ENCODE assay signal across 8 cellular contexts in genomic region chr12:65171073-65171472, GRCh38. TPM values are rescaled to one million over a fixed set of nuclear protein-coding genes. Genes with fewer than 3 reads are reported as not detected.
DNase-seq lines count a peak whose midpoint lies in the region; ATAC-seq and TF ChIP-seq lines count a peak whose summit lies in the region.

No MANE protein-coding gene starts in this region.

- POLR2A ChIA-PET in A673 (lab: Charles Lee; ENCODE audit: low non-redundant PET), result interaction anchor here (1.0 kb wide), 1 partner anchor 10 kb away, joined by 5 read pairs; no protein-coding TSS in a partner anchor

- H3K4me3 ChIP-seq in A673 (ENCODE audit: low read depth, low read length, poor library complexity, severe bottlenecking), result peak overlapping the region; percentile 98
- H3K4me3 ChIP-seq in HFF-Myc (replicated peaks; ENCODE audit: low read depth, low read length), result peak overlapping the region; percentile 88
- H3K4me3 ChIP-seq in breast epithelium, result peak overlapping the region; percentile 92 to 98 (median 94)
- peak overlapping the region; percentile 92 for H3K4me3 ChIP-seq in mononuclear cell (ENCODE audit: low read length)

- no peak for DNase-seq in A673 (ENCODE audit: low spot score)
- DNase-seq in HFF-Myc (ENCODE audit: extremely low read depth, low read depth), result no peak
- DNase-seq in breast epithelium (ENCODE audit: low spot score in 2 of 2), result no peak
- no peak for DNase-seq in NCI-H1092 treated with DMSO at 0.1 percent for 48 hours (lab: John Stamatoyannopoulos, UW)
- no peak for DNase-seq in GF-D8 (lab: John Stamatoyannopoulos, UW)

- H3K36me3 ChIP-seq in A673 (ENCODE audit: insufficient read depth, low read length, poor library complexity, severe bottlenecking) (no peaks in the 10 kb centered on the region), breast epithelium (no peaks in the 10 kb centered on the region)

- no peaks in the 10 kb centered on the region for H3K27me3 ChIP-seq in A673 (replicated peaks; ENCODE audit: insufficient read depth, low read depth, low read length, poor library complexity)
- no peaks in the 10 kb centered on the region for H3K27me3 ChIP-seq in breast epithelium
- no peaks in the 10 kb centered on the region for H3K27me3 ChIP-seq in mononuclear cell (ENCODE audit: insufficient read depth, low read length)

- CTCF ChIA-PET in A673 (lab: Charles Lee), result interaction anchor here (1.0 kb wide), 1 partner anchor 61 kb away, joined by 3 read pairs; no protein-coding TSS in a partner anchor

- intact Hi-C loops in A673 (cut with micrococcal nuclease; ENCODE audit: unreplicated experiment), result no loop called here
- intact Hi-C loops in breast epithelium (cut with DNase I; ENCODE audit: low total_unique reads), result no loop called here

- H3K9me3 ChIP-seq in A673 (ENCODE audit: low read depth, low read length, poor library complexity, severe bottlenecking) (no peaks in the 10 kb centered on the region), breast epithelium (no peaks in the 10 kb centered on the region), mononuclear cell (ENCODE audit: low read depth, low read length) (no peaks in the 10 kb centered on the region)

- ATAC-seq in HG03378 (IDR thresholded peaks at IDR 0.05; ENCODE audit: unreplicated experiment) (no peak), HG03565 (IDR thresholded peaks at IDR 0.05; ENCODE audit: unreplicated experiment) (no peak)

- peaks cover 35% of the 10 kb centered on the region for H3K4me1 ChIP-seq in A673 (ENCODE audit: insufficient read depth, low read length, poor library complexity, severe bottlenecking)
- peaks cover 0 to 15% of the 10 kb centered on the region in 2 donors for H3K4me1 ChIP-seq in breast epithelium
- peaks cover 39% of the 10 kb centered on the region for H3K4me1 ChIP-seq in mononuclear cell (ENCODE audit: insufficient read depth, low read length)

- H3K27ac ChIP-seq in A673 (ENCODE audit: low read depth, low read length, poor library complexity, severe bottlenecking), result no peak overlapping the region
- no peak overlapping the region for H3K27ac ChIP-seq in breast epithelium

- TF ChIP-seq POLR2A in breast epithelium (IDR thresholded peaks at IDR 0.05), result no peak

- no peak for TF ChIP-seq CTCF in A673 (conservative IDR thresholded peaks at IDR 0.05; ENCODE audit: low read depth, low read length)
- TF ChIP-seq CTCF in HFF-Myc (IDR thresholded peaks at IDR 0.05; ENCODE audit: low read depth, low read length, missing control alignments), result no peak
- no peak for TF ChIP-seq CTCF in breast epithelium (IDR thresholded peaks at IDR 0.05)

- BruUV-seq in A673 (replicated peaks; lab: Mats Ljungman, UMichigan), result TSS peak; percentile 32

RNA-seq across cellular contexts. Expression of gene LEMD3, which starts 1.7 kb away (rescaled TPM):
- total RNA-seq in A673 (2021) (27.5 and 28.4 TPM in 2 replicates), breast epithelium (10 to 100 TPM; 31.0 to 69.4 (median 36.4) TPM), mononuclear cell (55.9 TPM)

RNA-seq across cellular contexts. Expression of gene WIF1, which starts 50.0 kb away (rescaled TPM):
- not detected in 2 replicates for total RNA-seq in A673 (2021)
- 10 to 100 TPM in 2 of 3 donors, not detected in 1; 23.4 to 25.9 TPM for total RNA-seq in breast epithelium
- total RNA-seq in mononuclear cell, result not detected
